In the genomic region with DNA sequence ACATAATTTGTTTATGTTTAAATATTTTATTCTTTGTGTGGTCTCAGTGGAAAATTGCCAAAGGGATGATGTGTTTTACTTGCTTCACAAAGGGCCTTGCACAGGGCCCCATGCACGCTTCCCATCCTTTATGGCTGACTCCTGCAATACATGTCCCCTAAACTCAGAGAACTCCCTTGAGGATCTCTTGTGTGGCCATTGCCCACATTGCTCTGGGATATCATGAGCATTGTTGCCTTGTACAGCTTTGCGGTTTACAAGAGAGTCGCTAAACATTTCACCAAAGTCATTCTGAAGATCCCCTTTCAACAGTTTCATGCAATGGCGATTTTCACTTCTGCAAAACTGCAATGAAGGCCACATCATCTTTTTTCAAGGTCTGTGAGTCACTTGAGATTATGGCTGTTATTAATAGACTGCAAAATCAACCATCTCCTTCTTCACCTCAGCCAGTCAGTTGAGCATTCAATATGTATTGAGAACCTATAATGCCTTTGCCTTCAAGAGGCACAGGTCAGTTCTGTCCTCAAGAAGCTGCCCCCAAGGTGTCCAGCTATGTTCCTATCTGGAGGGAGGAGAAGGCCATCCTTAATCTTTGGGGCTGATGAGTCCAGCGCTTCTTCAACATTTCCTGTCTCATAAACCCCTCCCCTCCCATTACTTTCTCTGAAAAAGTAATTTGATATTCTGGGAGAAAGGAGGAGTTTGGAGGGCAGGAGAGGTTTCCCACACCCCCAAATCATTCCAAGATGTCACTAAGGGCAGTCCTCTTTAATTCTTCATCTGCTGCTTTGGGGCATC, we compare ENCODE assay signal across 1 cellular context.
TF ChIP-seq lines count a peak whose summit lies in the region.

No MANE protein-coding gene starts in this region.

TF ChIP-seq in K562, 482 proteins besides CTCF, POLR2A, EP300 and RAD21 (continued from another document):
- TF ChIP-seq ZNF77 (CRISPR knock-in tag; IDR thresholded peaks at IDR 0.05) (no peak), DNMT1 (IDR thresholded peaks at IDR 0.05) (no peak), NCOR1 (IDR thresholded peaks at IDR 0.05) (no peak)
